In the genomic region with DNA sequence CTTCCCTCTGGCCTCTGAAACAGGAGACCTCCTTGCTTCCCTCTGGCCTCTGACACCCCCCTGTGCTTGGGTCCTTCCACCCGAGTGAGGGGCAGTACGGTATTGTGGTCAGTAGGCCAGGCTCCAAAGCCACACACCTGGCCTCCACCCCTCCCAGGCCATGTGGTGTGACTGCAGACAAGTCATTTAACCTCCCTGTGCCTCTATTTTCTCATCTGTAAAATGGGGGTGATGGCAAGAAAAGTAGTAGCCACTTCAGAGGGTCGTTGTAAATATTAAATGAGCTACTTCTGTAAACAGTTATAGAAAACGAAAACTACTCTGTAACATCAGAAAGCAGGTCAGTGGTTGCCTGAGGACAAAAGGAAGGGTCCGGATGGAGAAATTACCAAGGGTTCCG, we compare ENCODE assay signal across 17 cellular contexts.
"Had no signal": no experiment of that assay in that cellular context is flagged by ENCODE, and none has a peak within 500 bp of the region (broad histone marks: within the 10 kb centered on the region; RNA-seq: fewer than 3 reads in every experiment).

No MANE protein-coding gene starts in this region.

- H3K27me3 Mint-ChIP-seq: activated CD4-positive, alpha-beta memory T cell treated with anti-CD3 and anti-CD28 coated beads for 36 hours; activated CD4-positive, alpha-beta T cell treated with anti-CD3 and anti-CD28 coated beads for 36 hours; activated T-cell treated with anti-CD3 and anti-CD28 coated beads, Interleukin-2, amount 50 U/mL, for 24 hours had no signal

- ATAC-seq: activated CD4-positive, alpha-beta T cell treated with anti-CD3 and anti-CD28 coated beads for 36 hours; left lung; stimulated activated naive CD8-positive, alpha-beta T cell treated with anti-CD3 and anti-CD28 coated beads, Interleukin-15, amount 100 ng/mL, for 72 hours; T-helper 17 cell had no signal

- DNase-seq: activated CD4-positive, alpha-beta memory T cell treated with anti-CD3 and anti-CD28 coated beads for 36 hours; activated CD4-positive, alpha-beta T cell treated with anti-CD3 and anti-CD28 coated beads for 36 hours; activated naive CD4-positive, alpha-beta T cell treated with anti-CD3 and anti-CD28 coated beads, Interleukin-2, amount 50 U/mL, for 16 hours; activated T-cell treated with anti-CD3 and anti-CD28 coated beads, Interleukin-2, amount 50 U/mL, for 24 hours; adrenal gland; esophagus squamous epithelium; hippocampal formation; stimulated activated CD4-positive, alpha-beta T cell treated with anti-CD3 and anti-CD28 coated beads, Interleukin-4, amount 100 ng/mL, for 4 hours; stimulated activated CD8-positive, alpha-beta memory T cell treated with anti-CD3 and anti-CD28 coated beads, Interleukin-4, amount 100 ng/mL, for 48 hours; stimulated activated naive CD8-positive, alpha-beta T cell treated with anti-CD3 and anti-CD28 coated beads, Interleukin-15, amount 100 ng/mL, for 72 hours; T-helper 17 cell; testis had no signal

- FAIRE-seq: colon, keratinocyte had no signal

- H3K27ac ChIP-seq: adrenal gland, esophagus squamous epithelium, left lung, neutrophil, skin epidermis, testis had no signal

- H3K36me3 ChIP-seq: adrenal gland, esophagus squamous epithelium, left lung, neutrophil had no signal

- H3K4me1 ChIP-seq: testis had no signal

- H3K9me3 ChIP-seq: adrenal gland, esophagus squamous epithelium, left lung, neutrophil, testis had no signal

- H3K36me3 Mint-ChIP-seq: activated CD4-positive, alpha-beta memory T cell treated with anti-CD3 and anti-CD28 coated beads for 36 hours had no signal

- H3K4me3 ChIP-seq: adrenal gland, esophagus squamous epithelium, left lung, skin epidermis, testis had no signal

- H3K27ac Mint-ChIP-seq: activated CD4-positive, alpha-beta memory T cell treated with anti-CD3 and anti-CD28 coated beads for 36 hours; activated CD4-positive, alpha-beta T cell treated with anti-CD3 and anti-CD28 coated beads for 36 hours; activated T-cell treated with anti-CD3 and anti-CD28 coated beads, Interleukin-2, amount 50 U/mL, for 24 hours; stimulated activated naive CD8-positive, alpha-beta T cell treated with anti-CD3 and anti-CD28 coated beads, Interleukin-15, amount 100 ng/mL, for 72 hours; T-helper 17 cell had no signal

- H3K4me3 Mint-ChIP-seq: activated CD4-positive, alpha-beta memory T cell treated with anti-CD3 and anti-CD28 coated beads for 36 hours; activated CD4-positive, alpha-beta T cell treated with anti-CD3 and anti-CD28 coated beads for 36 hours; activated T-cell treated with anti-CD3 and anti-CD28 coated beads, Interleukin-2, amount 50 U/mL, for 24 hours; stimulated activated naive CD8-positive, alpha-beta T cell treated with anti-CD3 and anti-CD28 coated beads, Interleukin-15, amount 100 ng/mL, for 72 hours; T-helper 17 cell had no signal

- H3K27me3 ChIP-seq: adrenal gland, esophagus squamous epithelium, left lung, neutrophil, testis had no signal

- H3K9me3 Mint-ChIP-seq: activated CD4-positive, alpha-beta memory T cell treated with anti-CD3 and anti-CD28 coated beads for 36 hours; activated T-cell treated with anti-CD3 and anti-CD28 coated beads, Interleukin-2, amount 50 U/mL, for 24 hours; stimulated activated naive CD8-positive, alpha-beta T cell treated with anti-CD3 and anti-CD28 coated beads, Interleukin-15, amount 100 ng/mL, for 72 hours had no signal
